24 cellular contexts compared by ENCODE assay signal in genomic region chrX:139025822-139026221, GRCh38.
"Had no signal": no experiment of that assay in that cellular context is flagged by ENCODE, and none has a peak within 500 bp of the region (broad histone marks: within the 10 kb centered on the region; RNA-seq: fewer than 3 reads in every experiment).

No MANE protein-coding gene starts in this region.

- DNase-seq: activated CD4-positive, alpha-beta T cell treated with anti-CD3 and anti-CD28 coated beads for 48 hours; activated CD4-positive, alpha-beta T cell treated with anti-CD3 and anti-CD28 coated beads, Interleukin-2, amount 50 U/mL, for 4 hours; activated CD4-positive, CD25-positive, alpha-beta regulatory T cell treated with anti-CD3 and anti-CD28 coated beads, Interleukin-2, amount 50 U/mL, for 72 hours; activated CD8-positive, alpha-beta memory T cell treated with anti-CD3 and anti-CD28 coated beads, Interleukin-2, amount 50 U/mL, for 48 hours; activated CD8-positive, alpha-beta T cell treated with anti-CD3 and anti-CD28 coated beads, Interleukin-2, amount 10 ng/mL, durations not matched to agents 7 days and 5 days; activated naive CD4-positive, alpha-beta T cell treated with anti-CD3 and anti-CD28 coated beads, Interleukin-2, amount 50 U/mL, for 16 hours; activated naive CD8-positive, alpha-beta T cell treated with anti-CD3 and anti-CD28 coated beads, Interleukin-2, amount 10 ng/mL, durations not matched to agents 7 days and 5 days; activated T-cell treated with anti-CD3 and anti-CD28 coated beads, Interleukin-2, amount 50 U/mL, for 1 hour; aorta; KG1; MM.1S; NCI-H1105 treated with DMSO at 0.1 percent for 48 hours; NCI-H1436 treated with DMSO at 0.1 percent for 48 hours; NCI-H187; NCI-H2081; NCI-H510A treated with DMSO at 0.1 percent for 48 hours; NCI-H69; NK-92 treated with Interleukin-12 subunit alpha and Interleukin-12 subunit beta, amount 100 ng/mL, for 24 hours; OCI-M1; Peyer's patch; SHP77; T-helper 9 cell had no signal

- H3K4me3 ChIP-seq: cardiac muscle cell, Peyer's patch had no signal

- H3K27ac ChIP-seq: cardiac muscle cell, Peyer's patch had no signal

- H3K27me3 ChIP-seq: cardiac muscle cell, Peyer's patch had no signal

- H3K36me3 ChIP-seq: cardiac muscle cell, Peyer's patch had no signal

- H3K4me1 ChIP-seq: Peyer's patch had no signal

- ATAC-seq: activated CD8-positive, alpha-beta T cell treated with anti-CD3 and anti-CD28 coated beads, Interleukin-2, amount 10 ng/mL, durations not matched to agents 7 days and 5 days; WTC11 had no signal

- H3K9me3 ChIP-seq: Peyer's patch had no signal
